ENCODE assay signal across 8 cellular contexts in genomic region chr17:38735161-38735997, GRCh38. TPM values are rescaled to one million over a fixed set of nuclear protein-coding genes. Genes with fewer than 3 reads are reported as not detected.
DNase-seq lines count a peak whose midpoint lies in the region; ATAC-seq and TF ChIP-seq lines count a peak whose summit lies in the region.

No MANE protein-coding gene starts in this region.

- no peak overlapping the region for H2AFZ ChIP-seq in SU-DHL-6 (ENCODE audit: low read depth, low read length, severe bottlenecking)

- peaks cover 26% of the 10 kb centered on the region for H3K36me3 ChIP-seq in H7 (replicated peaks; ENCODE audit: control insufficient read depth, insufficient read depth, low read length)
- no peaks in the 10 kb centered on the region for H3K36me3 ChIP-seq in SU-DHL-6 (ENCODE audit: low read length)

- peak; percentile 83 for TF ChIP-seq CTCF in SU-DHL-6 (IDR thresholded peaks at IDR 0.05; ENCODE audit: insufficient read depth, low read length, poor library complexity, severe bottlenecking)

- H3F3A ChIP-seq in SU-DHL-6 (ENCODE audit: insufficient read depth), result peaks cover 18% of the 10 kb centered on the region; the same call in 1 of the 2 replicates

- H3K27me3 Mint-ChIP-seq in activated T-helper 17 cell treated with anti-CD3 and anti-CD28 coated beads, Interleukin-2, amount 50 U/mL, for 72 hours, result no peaks in the 10 kb centered on the region

- H4K20me1 ChIP-seq in SU-DHL-6 (ENCODE audit: low read depth, low read length), result no peaks in the 10 kb centered on the region

- H3K9me3 ChIP-seq in SU-DHL-6 (ENCODE audit: insufficient read depth, low read length), result no peaks in the 10 kb centered on the region

- H3K9ac ChIP-seq in SU-DHL-6 (ENCODE audit: low read length), result no peak overlapping the region

- peaks cover 33% of the 10 kb centered on the region for H3K4me1 Mint-ChIP-seq in activated T-helper 17 cell treated with anti-CD3 and anti-CD28 coated beads, Interleukin-2, amount 50 U/mL, for 72 hours

- H3K27me3 ChIP-seq in H7 (ENCODE audit: control insufficient read depth, insufficient read depth, low read length), result no peaks in the 10 kb centered on the region
- no peaks in the 10 kb centered on the region for H3K27me3 ChIP-seq in SU-DHL-6 (ENCODE audit: low read length)

- H3K27ac Mint-ChIP-seq in activated T-helper 17 cell treated with anti-CD3 and anti-CD28 coated beads, Interleukin-2, amount 50 U/mL, for 72 hours, result no peak overlapping the region

- H3K36me3 Mint-ChIP-seq in activated T-helper 17 cell treated with anti-CD3 and anti-CD28 coated beads, Interleukin-2, amount 50 U/mL, for 72 hours (ENCODE audit: low read depth), result peaks cover 43% of the 10 kb centered on the region

- no peak overlapping the region for H3K4me3 Mint-ChIP-seq in activated T-helper 17 cell treated with anti-CD3 and anti-CD28 coated beads, Interleukin-2, amount 50 U/mL, for 72 hours

- peak; percentile 72 for DNase-seq in Ammon's horn (ENCODE audit: low spot score)
- DNase-seq in H7, result peak; percentile 97
- DNase-seq in amniotic stem cell (lab: John Stamatoyannopoulos, UW), result peak; percentile 38
- DNase-seq in hepatic stellate cell (ENCODE audit: low spot score), result peak; percentile 85
- DNase-seq in stimulated activated CD4-positive, alpha-beta T cell treated with anti-CD3 and anti-CD28 coated beads, Interleukin-1b, Interleukin-23, amount 100 ng/mL, for 24 hours (ENCODE audit: low read depth in 4 of 4, low spot score in 1 of 4), result peak in 3 of 4 experiments; percentile 61 to 76 (median 70)

- ATAC-seq in activated T-helper 17 cell treated with anti-CD3 and anti-CD28 coated beads, Interleukin-2, amount 50 U/mL, for 72 hours (replicated peaks), result no peak
- ATAC-seq in HG03521 (IDR thresholded peaks at IDR 0.05; ENCODE audit: unreplicated experiment), result no peak

- H3K27ac ChIP-seq in SU-DHL-6 (ENCODE audit: low read depth, low read length), result no peak overlapping the region

- H3K79me2 ChIP-seq in SU-DHL-6 (ENCODE audit: insufficient read depth, low read length), result no peaks in the 10 kb centered on the region

- no peak overlapping the region for H3K4me2 ChIP-seq in SU-DHL-6 (ENCODE audit: low read depth, low read length, poor library complexity, severe bottlenecking)

- no peak overlapping the region for H3K4me3 ChIP-seq in H7 (ENCODE audit: insufficient read depth, low read depth, low read length)
- H3K4me3 ChIP-seq in SU-DHL-6 (ENCODE audit: insufficient read depth, low read length, poor library complexity, severe bottlenecking), result no peak overlapping the region

- H3K9me3 Mint-ChIP-seq in activated T-helper 17 cell treated with anti-CD3 and anti-CD28 coated beads, Interleukin-2, amount 50 U/mL, for 72 hours, result no peaks in the 10 kb centered on the region

- no peaks in the 10 kb centered on the region for H3K9me2 ChIP-seq in SU-DHL-6 (replicated peaks; ENCODE audit: insufficient read depth, low read length)

RNA-seq across cellular contexts. Expression of gene CISD3, which starts 5.2 kb away (rescaled TPM):
- total RNA-seq in H7 (2014; rRNA removed; shearing (Covaris generic)), result 2.9 TPM in 2 replicates
- total RNA-seq in activated T-helper 17 cell treated with anti-CD3 and anti-CD28 coated beads, Interleukin-2, amount 50 U/mL, for 72 hours, result 10 to 100 TPM; 36.1 to 57.3 TPM

RNA-seq across cellular contexts. Expression of gene PCGF2, which starts 12.8 kb away (rescaled TPM):
- total RNA-seq in H7 (2014; rRNA removed; shearing (Covaris generic)), result 19.3 and 27.0 TPM in 2 replicates
- total RNA-seq in activated T-helper 17 cell treated with anti-CD3 and anti-CD28 coated beads, Interleukin-2, amount 50 U/mL, for 72 hours, result 1 to 10 TPM; 1.6 to 4.3 TPM

RNA-seq across cellular contexts. Expression of gene PSMB3, which starts 17.2 kb away (rescaled TPM):
- 514 and 530 TPM in 2 replicates for total RNA-seq in H7 (2014; rRNA removed; shearing (Covaris generic))
- 100 to 1,000 TPM; 235 to 375 TPM for total RNA-seq in activated T-helper 17 cell treated with anti-CD3 and anti-CD28 coated beads, Interleukin-2, amount 50 U/mL, for 72 hours

RNA-seq across cellular contexts. Expression of gene MLLT6, which starts 30.3 kb away (rescaled TPM):
- 17.8 and 22.1 TPM in 2 replicates for total RNA-seq in H7 (2014; rRNA removed; shearing (Covaris generic))
- total RNA-seq in activated T-helper 17 cell treated with anti-CD3 and anti-CD28 coated beads, Interleukin-2, amount 50 U/mL, for 72 hours, result 100 to 1,000 TPM; 232 to 395 TPM

Comparison
In these comparisons a context has a peak if more than half of its experiments do, and no peak if none do; other contexts are left out.
1. DNase-seq: peak in every context shown above with its lines; median percentile 97 in H7; 85 in hepatic stellate cell; 72 in Ammon's horn; 70 in stimulated activated CD4-positive, alpha-beta T cell treated with anti-CD3 and anti-CD28 coated beads, Interleukin-1b, Interleukin-23, amount 100 ng/mL, for 24 hours; 38 in amniotic stem cell.